In genomic region chr3:166962911-166963310, GRCh38 we compare ENCODE assay signal across 30 cellular contexts.
"Had no signal": no experiment of that assay in that cellular context is flagged by ENCODE, and none has a peak within 500 bp of the region (broad histone marks: within the 10 kb centered on the region; RNA-seq: fewer than 3 reads in every experiment).

No MANE protein-coding gene starts in this region.

- H3K27me3 ChIP-seq: neural progenitor cell, ovary, suprapubic skin, testis, tibial nerve, upper lobe of left lung, vagina had no signal

- ATAC-seq: naive thymus-derived CD8-positive, alpha-beta T cell; psoas muscle; right cardiac atrium; sciatic nerve; stimulated activated memory B cell treated with anti-CD40 and anti-IgM and Interleukin-4, amounts not matched to agents 10 μg/mL and 1 μg/mL and 100 μg/mL, for 72 hours; stimulated activated naive CD8-positive, alpha-beta T cell treated with anti-CD3 and anti-CD28 coated beads, Interleukin-15, amount 100 ng/mL, for 72 hours; stimulated activated naive CD8-positive, alpha-beta T cell treated with anti-CD3 and anti-CD28 coated beads, Interleukin-15, Interleukin-2, amounts not matched to agents 100 U/mL and 50 U/mL, for 24 hours had no signal

- H3K9ac ChIP-seq: neural progenitor cell, parathyroid adenoma had no signal

- H3K9me3 Mint-ChIP-seq: nephron; neural progenitor cell; stimulated activated memory B cell treated with anti-CD40 and anti-IgM and Interleukin-4, amounts not matched to agents 10 μg/mL and 1 μg/mL and 100 μg/mL, for 72 hours had no signal

- H3K27me3 Mint-ChIP-seq: naive B cell; naive thymus-derived CD8-positive, alpha-beta T cell; progenitor cell of endocrine pancreas; stimulated activated memory B cell treated with anti-CD40 and anti-IgM and Interleukin-4, amounts not matched to agents 10 μg/mL and 1 μg/mL and 100 μg/mL, for 72 hours; stimulated activated naive CD8-positive, alpha-beta T cell treated with anti-CD3 and anti-CD28 coated beads, Interleukin-15, amount 100 ng/mL, for 72 hours had no signal

- H3K27ac Mint-ChIP-seq: naive B cell; naive thymus-derived CD8-positive, alpha-beta T cell; nephron; neural progenitor cell; progenitor cell of endocrine pancreas; stimulated activated memory B cell treated with anti-CD40 and anti-IgM and Interleukin-4, amounts not matched to agents 10 μg/mL and 1 μg/mL and 100 μg/mL, for 72 hours; stimulated activated naive CD8-positive, alpha-beta T cell treated with anti-CD3 and anti-CD28 coated beads, Interleukin-15, amount 100 ng/mL, for 72 hours had no signal

- H3K4me3 Mint-ChIP-seq: naive B cell; naive thymus-derived CD8-positive, alpha-beta T cell; nephron; neural progenitor cell; stimulated activated memory B cell treated with anti-CD40 and anti-IgM and Interleukin-4, amounts not matched to agents 10 μg/mL and 1 μg/mL and 100 μg/mL, for 72 hours; stimulated activated naive CD8-positive, alpha-beta T cell treated with anti-CD3 and anti-CD28 coated beads, Interleukin-15, amount 100 ng/mL, for 72 hours had no signal

- H3K36me3 Mint-ChIP-seq: naive B cell; naive thymus-derived CD8-positive, alpha-beta T cell; neural progenitor cell; stimulated activated memory B cell treated with anti-CD40 and anti-IgM and Interleukin-4, amounts not matched to agents 10 μg/mL and 1 μg/mL and 100 μg/mL, for 72 hours had no signal

- DNase-seq: naive B cell; naive thymus-derived CD8-positive, alpha-beta T cell; occipital lobe; ovary; posterior cingulate gyrus; psoas muscle; right cardiac atrium; stimulated activated CD4-positive, alpha-beta T cell treated with anti-CD3 and anti-CD28 coated beads, Interleukin-15, amount 100 ng/mL, for 24 hours; stimulated activated CD4-positive, alpha-beta T cell treated with anti-CD3 and anti-CD28 coated beads, Interleukin-2, amount 100 ng/mL, for 24 hours; stimulated activated CD4-positive, alpha-beta T cell treated with anti-CD3 and anti-CD28 coated beads, Interleukin-2, amount 100 ng/mL, for 48 hours; stimulated activated CD4-positive, alpha-beta T cell treated with anti-CD3 and anti-CD28 coated beads, Interleukin-4, amount 100 ng/mL, for 24 hours; stimulated activated CD8-positive, alpha-beta memory T cell treated with anti-CD3 and anti-CD28 coated beads, Interleukin-4, amount 100 ng/mL, for 48 hours; stimulated activated naive CD4-positive, alpha-beta T cell; stimulated activated naive CD8-positive, alpha-beta T cell treated with anti-CD3 and anti-CD28 coated beads, Interleukin-15, amount 100 ng/mL, for 72 hours; stimulated activated naive CD8-positive, alpha-beta T cell treated with anti-CD3 and anti-CD28 coated beads, Interleukin-15, Interleukin-2, amounts not matched to agents 100 U/mL and 50 U/mL, for 24 hours; substantia nigra; testis; trophoblast cell; upper lobe of left lung had no signal

- H3K36me3 ChIP-seq: neural progenitor cell, ovary, suprapubic skin, tibial nerve, upper lobe of left lung, vagina had no signal

- H3K4me3 ChIP-seq: neural progenitor cell, ovary, psoas muscle, skin epidermis, suprapubic skin, testis, tibial nerve, upper lobe of left lung, vagina had no signal

- FAIRE-seq: urothelium cell line had no signal

- H3K9me3 ChIP-seq: psoas muscle, suprapubic skin, testis, vagina had no signal

- H3K4me1 Mint-ChIP-seq: naive B cell; naive thymus-derived CD8-positive, alpha-beta T cell; nephron; neural progenitor cell; stimulated activated memory B cell treated with anti-CD40 and anti-IgM and Interleukin-4, amounts not matched to agents 10 μg/mL and 1 μg/mL and 100 μg/mL, for 72 hours; stimulated activated naive CD8-positive, alpha-beta T cell treated with anti-CD3 and anti-CD28 coated beads, Interleukin-15, amount 100 ng/mL, for 72 hours had no signal

- H3K27ac ChIP-seq: neural progenitor cell, ovary, parathyroid adenoma, psoas muscle, skin epidermis, suprapubic skin, testis, tibial nerve, upper lobe of left lung, vagina had no signal

- H3K4me1 ChIP-seq: parathyroid adenoma, psoas muscle, suprapubic skin, testis, tibial nerve, upper lobe of left lung, vagina had no signal
